In genomic region chr2:86195055-86195807, GRCh38 we compare ENCODE assay signal across 8 cellular contexts. TPM values are rescaled to one million over a fixed set of nuclear protein-coding genes. Genes with fewer than 3 reads are reported as not detected.
DNase-seq lines count a peak whose midpoint lies in the region; ATAC-seq and TF ChIP-seq lines count a peak whose summit lies in the region.

Gene IMMT, minus strand, starts transcription at chr2:86195462. Its CDS starts 80 bp downstream, at chr2:86195382.

- intact Hi-C loops in right lobe of liver (cut with DNase I): no loop called here

- H3K4me3 ChIP-seq in right lobe of liver: peak within 1 kb of the TSS; percentile 96 to 100 (median 99)

- TF ChIP-seq POLR2A in right lobe of liver (IDR thresholded peaks at IDR 0.05): peak; percentile 96

- H3K36me3 ChIP-seq in right lobe of liver: no peaks in the 10 kb centered on the region

- no peaks in the 10 kb centered on the region for H3K9me3 ChIP-seq in right lobe of liver

- WGBS in right lobe of liver (ENCODE audit: insufficient coverage, low coverage, low lambda C conversion rate, missing lambda C conversion rate): under 1% methylated on average over 34 of the region's 74 CpGs

- peaks cover 0 to 32% (median 11%) of the 10 kb centered on the region in 4 donors for H3K4me1 ChIP-seq in right lobe of liver

- DNase-seq in C1 segment of cervical spinal cord (lab: John Stamatoyannopoulos, UW) (peak; percentile 77 to 96 (median 92)), NCI-H748 treated with DMSO at 0.1 percent for 48 hours (lab: John Stamatoyannopoulos, UW) (peak; percentile 91), dermis microvascular lymphatic vessel endothelial cell (ENCODE audit: low read depth in 2 of 2) (peak; percentile 86 to 98), right lobe of liver (peak; percentile 97 to 98 (median 98))
- peak; percentile 93 to 94 for DNase-seq in activated CD4-positive, alpha-beta T cell treated with anti-CD3 and anti-CD28 coated beads, Interleukin-2, amount 50 U/mL, for 48 hours
- DNase-seq in stimulated activated CD4-positive, alpha-beta T cell treated with anti-CD3 and anti-CD28 coated beads, Interleukin-4, amount 100 ng/mL, for 4 hours: peak; percentile 95 to 97

- TF ChIP-seq CTCF in right lobe of liver (IDR thresholded peaks at IDR 0.05): no peak

- H3K27ac ChIP-seq in right lobe of liver: peak within 1 kb of the TSS; percentile 92 to 96 (median 93)

- no peaks in the 10 kb centered on the region for H3K27me3 ChIP-seq in right lobe of liver

- peak; percentile 78 for ATAC-seq in GM19372 (IDR thresholded peaks at IDR 0.05; ENCODE audit: low read depth, unreplicated experiment)
- peak; percentile 51 for ATAC-seq in HG03558 (IDR thresholded peaks at IDR 0.05; ENCODE audit: extremely low read depth, unreplicated experiment)
- ATAC-seq in right lobe of liver: peak; percentile 88 to 95 (median 90)

RNA-seq across cellular contexts. Expression of gene IMMT, which starts in this region (rescaled TPM):
- 44.7 and 49.7 TPM in 2 replicates for total RNA-seq in dermis microvascular lymphatic vessel endothelial cell
- total RNA-seq in right lobe of liver: 10 to 100 TPM; 48.9 to 56.9 (median 52.5) TPM

Comparison
In these comparisons a context has a peak if more than half of its experiments do, and no peak if none do; other contexts are left out.
1. Peak in every context shown above with its lines: DNase-seq, ATAC-seq, H3K4me3 ChIP-seq and H3K27ac ChIP-seq.